1 cellular context compared by ENCODE assay signal in the genomic region with DNA sequence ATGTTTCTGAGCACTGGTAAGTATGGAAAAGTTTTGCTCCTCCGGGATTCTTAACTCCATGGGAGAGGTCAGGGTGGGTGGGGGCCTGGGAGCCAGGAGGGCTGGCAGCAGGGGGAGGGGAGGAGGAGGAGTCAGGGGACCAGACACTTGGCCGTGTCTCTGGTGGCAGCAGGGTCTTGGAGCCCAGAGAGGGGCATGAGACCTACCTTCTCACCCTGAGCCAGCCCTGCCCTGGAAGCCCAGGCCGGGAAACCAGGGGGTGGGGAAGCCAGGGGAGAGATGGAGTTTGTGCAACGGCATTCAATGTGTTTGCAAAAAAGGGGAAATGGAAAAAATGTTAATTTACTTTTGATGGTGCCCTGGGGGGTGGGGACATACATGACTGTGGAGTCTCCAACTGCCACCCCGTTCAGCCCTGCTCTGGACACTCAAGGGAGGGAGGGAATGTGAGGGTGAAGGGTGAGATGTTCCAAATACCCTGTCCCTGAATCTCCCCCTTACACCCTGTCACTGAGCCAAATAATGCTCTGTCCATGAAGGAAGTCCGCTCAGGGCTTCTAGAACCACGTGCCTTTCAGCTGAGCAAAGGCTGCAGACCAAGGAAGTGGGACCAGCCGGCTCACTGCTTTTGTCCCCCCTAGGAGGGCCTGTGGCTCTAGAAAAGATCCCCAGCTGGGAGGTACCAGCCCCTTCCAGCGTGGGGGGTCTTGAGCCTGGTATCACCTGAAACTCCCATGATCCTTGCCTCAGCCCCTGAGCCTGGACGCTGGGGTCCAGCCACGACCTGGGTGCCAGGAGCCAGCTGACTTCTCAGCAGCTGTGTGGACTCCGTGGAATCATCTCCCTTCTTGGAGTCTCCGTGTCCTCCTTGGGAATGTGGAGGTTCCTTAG.
TF ChIP-seq lines count a peak whose summit lies in the region.

No MANE protein-coding gene starts in this region.

TF ChIP-seq in SK-N-SH, 30 proteins besides CTCF, POLR2A, EP300 and RAD21 (continued from another document):
- TF ChIP-seq, protein P1, sequence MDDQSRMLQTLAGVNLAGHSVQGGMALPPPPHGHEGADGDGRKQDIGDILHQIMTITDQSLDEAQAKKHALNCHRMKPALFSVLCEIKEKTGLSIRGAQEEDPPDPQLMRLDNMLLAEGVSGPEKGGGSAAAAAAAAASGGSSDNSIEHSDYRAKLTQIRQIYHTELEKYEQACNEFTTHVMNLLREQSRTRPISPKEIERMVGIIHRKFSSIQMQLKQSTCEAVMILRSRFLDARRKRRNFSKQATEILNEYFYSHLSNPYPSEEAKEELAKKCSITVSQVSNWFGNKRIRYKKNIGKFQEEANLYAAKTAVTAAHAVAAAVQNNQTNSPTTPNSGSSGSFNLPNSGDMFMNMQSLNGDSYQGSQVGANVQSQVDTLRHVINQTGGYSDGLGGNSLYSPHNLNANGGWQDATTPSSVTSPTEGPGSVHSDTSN (IDR thresholded peaks at IDR 0.05): no peak
- TF ChIP-seq POLR2AphosphoS5 (IDR thresholded peaks at IDR 0.05; ENCODE audit: low read depth, low read length) (no peak), NFIC (IDR thresholded peaks at IDR 0.05; ENCODE audit: borderline replicate concordance) (no peak), IRF3 (IDR thresholded peaks at IDR 0.05; ENCODE audit: low read depth, low read length) (no peak), TEAD4 (IDR thresholded peaks at IDR 0.05; ENCODE audit: borderline replicate concordance, insufficient read depth) (no peak), ELF1 (IDR thresholded peaks at IDR 0.05) (no peak), TCF12 (IDR thresholded peaks at IDR 0.05) (no peak)
